In genomic region chr4:153197301-153197700, GRCh38 we compare ENCODE assay signal across 26 cellular contexts. TPM values are rescaled to one million over a fixed set of nuclear protein-coding genes. Genes with fewer than 3 reads are reported as not detected.
DNase-seq lines count a peak whose midpoint lies in the region; ATAC-seq and TF ChIP-seq lines count a peak whose summit lies in the region.
"Had no signal": no experiment of that assay in that cellular context is flagged by ENCODE, and none has a peak within 500 bp of the region (broad histone marks: within the 10 kb centered on the region; RNA-seq: fewer than 3 reads in every experiment).

No MANE protein-coding gene starts in this region.

- H3K4me1 ChIP-seq in sigmoid colon: no peaks in the 10 kb centered on the region
- no peaks in the 10 kb centered on the region for H3K4me1 ChIP-seq in right cardiac atrium (ENCODE audit: control insufficient read depth, insufficient read depth, low read length)
- H3K4me1 ChIP-seq: BE2C, BLaER1 had no signal

- ATAC-seq in right cardiac atrium: no peak
- no peak for ATAC-seq in activated T-cell treated with anti-CD3 and anti-CD28 coated beads, Interleukin-2, amount 50 U/mL, for 72 hours (replicated peaks in 1 of 2)
- no peak for ATAC-seq in GM18517 (IDR thresholded peaks at IDR 0.05; ENCODE audit: unreplicated experiment)
- ATAC-seq: GM12878 had no signal

- H3K9me3 Mint-ChIP-seq in activated T-cell treated with anti-CD3 and anti-CD28 coated beads, Interleukin-2, amount 50 U/mL, for 72 hours: no peaks in the 10 kb centered on the region
- H3K9me3 Mint-ChIP-seq: CD14-positive monocyte; CD4-positive, alpha-beta memory T cell; CD8-positive, alpha-beta memory T cell had no signal

- no peak for TF ChIP-seq POLR2A in sigmoid colon (IDR thresholded peaks at IDR 0.05)

- H3K4me3 ChIP-seq in WERI-Rb-1 (ENCODE audit: low read depth, low read length): no peak overlapping the region
- no peak overlapping the region for H3K4me3 ChIP-seq in sigmoid colon
- H3K4me3 ChIP-seq in right cardiac atrium (ENCODE audit: low read length): no peak overlapping the region
- H3K4me3 ChIP-seq: BLaER1, GM12878 had no signal

- peak; percentile 30 to 52 for DNase-seq in NCI-H524 (lab: John Stamatoyannopoulos, UW)
- peak; percentile 95 for DNase-seq in NCI-H82 (lab: John Stamatoyannopoulos, UW)
- peak; percentile 90 for DNase-seq in WERI-Rb-1
- DNase-seq in sigmoid colon: peak; percentile 18
- DNase-seq in NCI-H2029 (lab: John Stamatoyannopoulos, UW): no peak
- DNase-seq in right cardiac atrium: no peak
- no peak for DNase-seq in activated T-cell treated with anti-CD3 and anti-CD28 coated beads, Interleukin-2, amount 50 U/mL, for 72 hours
- DNase-seq: 8988T; ACHN; BE2C; C1 segment of cervical spinal cord; CD4-positive, alpha-beta memory T cell; CD4-positive, CD25-positive, alpha-beta regulatory T cell; CD8-positive, alpha-beta memory T cell; COR-L47; DMS 273 treated with DMSO at 0.1 percent for 48 hours; DMS153; DMS53; DMS79; DND-41; EL; GDM1 had no signal

- H3K27ac ChIP-seq in WERI-Rb-1 (0 out of 2 replicates have a peak overlapping the region, but pooled peaks have one; percentile 23), sigmoid colon (no peak overlapping the region), right cardiac atrium (ENCODE audit: low read length) (no peak overlapping the region)
- H3K27ac ChIP-seq: BLaER1 had no signal

- H3K9me3 ChIP-seq in WERI-Rb-1 (ENCODE audit: severe bottlenecking) (no peaks in the 10 kb centered on the region), sigmoid colon (no peaks in the 10 kb centered on the region), right cardiac atrium (ENCODE audit: control insufficient read depth, low read length) (no peaks in the 10 kb centered on the region)
- H3K9me3 ChIP-seq: BE2C, BLaER1 had no signal

- TF ChIP-seq EP300 in sigmoid colon (IDR thresholded peaks at IDR 0.05): no peak

- 94 to 95% methylated on average over 5 of the region's 5 CpGs for WGBS in sigmoid colon, 2 donors
- 91% methylated on average over 5 of the region's 5 CpGs for WGBS in right cardiac atrium

- H3K4me1 Mint-ChIP-seq in activated T-cell treated with anti-CD3 and anti-CD28 coated beads, Interleukin-2, amount 50 U/mL, for 72 hours (ENCODE audit: low read depth): no peaks in the 10 kb centered on the region
- H3K4me1 Mint-ChIP-seq: CD14-positive monocyte; CD8-positive, alpha-beta memory T cell had no signal

- H3K27me3 ChIP-seq in WERI-Rb-1 (ENCODE audit: insufficient read depth, low read depth, severe bottlenecking): no peaks in the 10 kb centered on the region
- H3K27me3 ChIP-seq in sigmoid colon: no peaks in the 10 kb centered on the region
- no peaks in the 10 kb centered on the region for H3K27me3 ChIP-seq in right cardiac atrium (ENCODE audit: control insufficient read depth, insufficient read depth)
- H3K27me3 ChIP-seq: BE2C, BLaER1 had no signal

- no peak overlapping the region for H3K4me3 Mint-ChIP-seq in activated T-cell treated with anti-CD3 and anti-CD28 coated beads, Interleukin-2, amount 50 U/mL, for 72 hours
- H3K4me3 Mint-ChIP-seq: CD14-positive monocyte; CD4-positive, alpha-beta memory T cell; CD4-positive, CD25-positive, alpha-beta regulatory T cell; CD8-positive, alpha-beta memory T cell had no signal

- no peaks in the 10 kb centered on the region for H3K27me3 Mint-ChIP-seq in activated T-cell treated with anti-CD3 and anti-CD28 coated beads, Interleukin-2, amount 50 U/mL, for 72 hours (ENCODE audit: low read depth)
- H3K27me3 Mint-ChIP-seq: CD4-positive, alpha-beta memory T cell; CD4-positive, CD25-positive, alpha-beta regulatory T cell had no signal

- H3K36me3 Mint-ChIP-seq in activated T-cell treated with anti-CD3 and anti-CD28 coated beads, Interleukin-2, amount 50 U/mL, for 72 hours (ENCODE audit: insufficient read depth in 2 of 2): no peaks in the 10 kb centered on the region
- H3K36me3 Mint-ChIP-seq: CD14-positive monocyte; CD4-positive, alpha-beta memory T cell; CD4-positive, CD25-positive, alpha-beta regulatory T cell had no signal

- no peaks in the 10 kb centered on the region for H3K36me3 ChIP-seq in WERI-Rb-1
- H3K36me3 ChIP-seq in sigmoid colon: no peaks in the 10 kb centered on the region
- H3K36me3 ChIP-seq: BE2C, BLaER1 had no signal

- H3K27ac Mint-ChIP-seq in activated T-cell treated with anti-CD3 and anti-CD28 coated beads, Interleukin-2, amount 50 U/mL, for 72 hours: no peak overlapping the region
- H3K27ac Mint-ChIP-seq: CD14-positive monocyte; CD4-positive, CD25-positive, alpha-beta regulatory T cell; CD8-positive, alpha-beta memory T cell had no signal

- TF ChIP-seq CTCF in WERI-Rb-1 (IDR thresholded peaks at IDR 0.05; ENCODE audit: low read depth, low read length) (no peak), sigmoid colon (IDR thresholded peaks at IDR 0.05) (no peak)

- intact Hi-C loops in sigmoid colon (cut with DNase I): no loop called here
- intact Hi-C loops in right cardiac atrium (cut with DNase I): no loop called here

RNA-seq across cellular contexts. Expression of gene TRIM2, which starts 6.9 kb away (rescaled TPM):
- total RNA-seq in sigmoid colon (10 to 100 TPM; 31.6 to 51.7 (median 34.7) TPM), right cardiac atrium (10 to 100 TPM; 28.0 to 45.3 (median 31.0) TPM)
- polyA plus RNA-seq in sigmoid colon (10 to 100 TPM; 19.8 to 26.8 (median 25.5) TPM), right cardiac atrium (7.6 TPM)
- 1 to 10 TPM; 1.3 to 1.4 TPM for total RNA-seq in activated T-cell treated with anti-CD3 and anti-CD28 coated beads, Interleukin-2, amount 50 U/mL, for 72 hours

Comparison
In these comparisons a context has a peak if more than half of its experiments do, and no peak if none do; other contexts are left out.
1. DNase-seq: peak in NCI-H524 (2 of 2), NCI-H82 (single experiment), WERI-Rb-1 (single experiment) and sigmoid colon (single experiment); none in NCI-H2029 (single experiment), right cardiac atrium (0 of 3) and activated T-cell treated with anti-CD3 and anti-CD28 coated beads, Interleukin-2, amount 50 U/mL, for 72 hours (0 of 2).
2. RNA of gene TRIM2, which starts 6.9 kb away (total RNA-seq): 31.6 to 51.7 TPM in sigmoid colon and 28.0 to 45.3 TPM in right cardiac atrium; 1.3 to 1.4 TPM in activated T-cell treated with anti-CD3 and anti-CD28 coated beads, Interleukin-2, amount 50 U/mL, for 72 hours; every median in the first group is over 10 times any median in the second.